In the genomic region with DNA sequence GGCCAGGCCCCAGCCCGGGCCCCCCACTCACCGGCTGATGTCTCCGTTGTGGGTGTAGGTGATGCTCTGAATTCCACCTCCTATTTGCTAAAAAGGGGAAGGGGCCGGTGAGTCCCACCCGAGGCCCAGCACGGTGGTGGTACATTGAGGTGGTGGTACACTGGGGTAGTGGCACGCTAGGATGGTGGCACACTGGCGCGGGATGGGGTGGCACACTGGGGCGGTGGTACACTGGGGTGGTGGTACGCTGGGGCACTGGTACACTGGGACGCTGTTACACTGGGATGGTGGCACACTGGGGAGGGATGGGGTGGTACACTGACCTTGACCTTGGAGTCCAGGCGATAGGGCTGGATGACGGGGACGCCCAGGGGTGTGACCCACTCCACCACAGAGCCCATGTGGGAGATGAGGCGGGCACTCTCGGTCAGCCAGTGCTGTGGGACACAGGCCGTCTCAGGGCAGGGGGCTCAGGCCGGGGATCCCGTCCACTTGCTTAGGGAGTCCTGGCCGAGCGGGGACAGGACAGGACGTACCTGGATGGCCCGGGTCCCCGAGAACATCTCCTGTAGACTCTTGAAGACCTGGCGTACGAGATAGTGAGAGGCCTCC, we compare ENCODE assay signal across 11 cellular contexts. TPM values are rescaled to one million over a fixed set of nuclear protein-coding genes. Genes with fewer than 3 reads are reported as not detected.
"Had no signal": no experiment of that assay in that cellular context is flagged by ENCODE, and none has a peak within 500 bp of the region (broad histone marks: within the 10 kb centered on the region; RNA-seq: fewer than 3 reads in every experiment).

No MANE protein-coding gene starts in this region.

- H3K27ac Mint-ChIP-seq: HFFc6 had no signal

- H3K9me3 ChIP-seq: HAP-1 had no signal

- ATAC-seq: HCT116, K562 had no signal

- H3K4me3 Mint-ChIP-seq: HFFc6 had no signal

- DNase-seq: GM23248, GOT3, H7, HFFc6, IMR-90 had no signal

- H3K27ac ChIP-seq: GM23248, HL-60 had no signal

- H3K9me3 Mint-ChIP-seq: HFFc6 had no signal

- H3K4me3 ChIP-seq: GM23248, HAP-1, K562 had no signal

- H3K4me1 ChIP-seq: HAP-1 had no signal

RNA-seq across cellular contexts. Expression of a gene that starts 20.9 kb away (rescaled TPM):
- total RNA-seq: H4, H7, HT1080, IMR-90 had no signal
- polyA plus RNA-seq: GM23248 had no signal
